ENCODE assay signal across 20 cellular contexts in genomic region chr2:189300917-189301316, GRCh38.
DNase-seq lines count a peak whose midpoint lies in the region; ATAC-seq and TF ChIP-seq lines count a peak whose summit lies in the region.
"Had no signal": no experiment of that assay in that cellular context is flagged by ENCODE, and none has a peak within 500 bp of the region (broad histone marks: within the 10 kb centered on the region; RNA-seq: fewer than 3 reads in every experiment).

No MANE protein-coding gene starts in this region.

- H3K27me3 Mint-ChIP-seq in activated CD8-positive, alpha-beta memory T cell treated with anti-CD3 and anti-CD28 coated beads, Interleukin-2, amount 10 ng/mL, durations not matched to agents 7 days and 5 days = no peaks in the 10 kb centered on the region
- H3K27me3 Mint-ChIP-seq in activated CD4-positive, alpha-beta memory T cell treated with anti-CD3 and anti-CD28 coated beads, Interleukin-2, amount 10 ng/mL, durations not matched to agents 7 days and 5 days = no peaks in the 10 kb centered on the region

- DNase-seq in activated CD8-positive, alpha-beta memory T cell treated with anti-CD3 and anti-CD28 coated beads, Interleukin-2, amount 10 ng/mL, durations not matched to agents 7 days and 5 days = peak; percentile 56
- DNase-seq in activated CD8-positive, alpha-beta memory T cell treated with anti-CD3 and anti-CD28 coated beads for 24 hours = no peak
- DNase-seq in Jurkat, Clone E6-1 (ENCODE audit: low read depth, low spot score) = peak; percentile 78
- peak; percentile 55 for DNase-seq in activated CD4-positive, alpha-beta memory T cell treated with anti-CD3 and anti-CD28 coated beads, Interleukin-2, amount 10 ng/mL, durations not matched to agents 7 days and 5 days
- DNase-seq in central memory CD4-positive, alpha-beta T cell = peak; percentile 64
- DNase-seq in D341Med (ENCODE audit: low spot score) (no peak), body of pancreas (no peak), hypothalamus (lab: John Stamatoyannopoulos, UW) (no peak)
- DNase-seq: C1 segment of cervical spinal cord, DMS79 treated with DMSO at 0.1 percent for 48 hours, foreskin melanocyte, left cardiac atrium, NCI-H1417, NCI-H2171 treated with DMSO at 0.1 percent for 48 hours, OCI-M1, psoas muscle had no signal

- H3K4me3 Mint-ChIP-seq in activated CD8-positive, alpha-beta memory T cell treated with anti-CD3 and anti-CD28 coated beads, Interleukin-2, amount 10 ng/mL, durations not matched to agents 7 days and 5 days = no peak overlapping the region
- H3K4me3 Mint-ChIP-seq in activated CD4-positive, alpha-beta memory T cell treated with anti-CD3 and anti-CD28 coated beads, Interleukin-2, amount 10 ng/mL, durations not matched to agents 7 days and 5 days = no peak overlapping the region
- H3K4me3 Mint-ChIP-seq: mesothelial cell of epicardium, neural crest cell had no signal

- peaks cover 3% of the 10 kb centered on the region for H3K36me3 Mint-ChIP-seq in activated CD8-positive, alpha-beta memory T cell treated with anti-CD3 and anti-CD28 coated beads, Interleukin-2, amount 10 ng/mL, durations not matched to agents 7 days and 5 days
- peaks cover 5% of the 10 kb centered on the region for H3K36me3 Mint-ChIP-seq in activated CD4-positive, alpha-beta memory T cell treated with anti-CD3 and anti-CD28 coated beads, Interleukin-2, amount 10 ng/mL, durations not matched to agents 7 days and 5 days (ENCODE audit: low read depth)

- H3K36me3 ChIP-seq in body of pancreas (replicated peaks in 1 of 2; ENCODE audit: insufficient read depth in 1 of 2, low read depth in 2 of 2) = no peaks in the 10 kb centered on the region
- H3K36me3 ChIP-seq: tibial nerve had no signal

- no peak overlapping the region for H3K4me3 ChIP-seq in Jurkat, Clone E6-1 (ENCODE audit: low read length)
- H3K4me3 ChIP-seq in body of pancreas = no peak overlapping the region
- H3K4me3 ChIP-seq: psoas muscle, skin epidermis, tibial nerve had no signal

- no peaks in the 10 kb centered on the region for H3K9me3 ChIP-seq in body of pancreas
- H3K9me3 ChIP-seq: psoas muscle, tibial nerve had no signal

- intact Hi-C loops in body of pancreas (cut with DNase I) = no loop called here

- no peaks in the 10 kb centered on the region for H3K4me1 ChIP-seq in body of pancreas
- H3K4me1 ChIP-seq: psoas muscle, tibial nerve had no signal

- H3K27ac ChIP-seq in body of pancreas = no peak overlapping the region
- H3K27ac ChIP-seq: psoas muscle, skin epidermis, tibial nerve had no signal

- H3K27ac Mint-ChIP-seq in activated CD8-positive, alpha-beta memory T cell treated with anti-CD3 and anti-CD28 coated beads, Interleukin-2, amount 10 ng/mL, durations not matched to agents 7 days and 5 days = peak overlapping the region; percentile 83
- H3K27ac Mint-ChIP-seq in activated CD4-positive, alpha-beta memory T cell treated with anti-CD3 and anti-CD28 coated beads, Interleukin-2, amount 10 ng/mL, durations not matched to agents 7 days and 5 days = peak overlapping the region; percentile 86
- H3K27ac Mint-ChIP-seq: mesothelial cell of epicardium had no signal

- ATAC-seq in activated CD8-positive, alpha-beta memory T cell treated with anti-CD3 and anti-CD28 coated beads, Interleukin-2, amount 10 ng/mL, durations not matched to agents 7 days and 5 days = peak; percentile 75
- no peak for ATAC-seq in body of pancreas
- ATAC-seq: left cardiac atrium, psoas muscle had no signal

- H3K27me3 ChIP-seq in body of pancreas = no peaks in the 10 kb centered on the region
- H3K27me3 ChIP-seq: tibial nerve had no signal

- no peak for TF ChIP-seq POLR2A in body of pancreas (IDR thresholded peaks at IDR 0.05)

- H3K9me3 Mint-ChIP-seq in activated CD8-positive, alpha-beta memory T cell treated with anti-CD3 and anti-CD28 coated beads, Interleukin-2, amount 10 ng/mL, durations not matched to agents 7 days and 5 days (ENCODE audit: low read depth) = no peaks in the 10 kb centered on the region
- H3K9me3 Mint-ChIP-seq in activated CD4-positive, alpha-beta memory T cell treated with anti-CD3 and anti-CD28 coated beads, Interleukin-2, amount 10 ng/mL, durations not matched to agents 7 days and 5 days = peaks cover 3% of the 10 kb centered on the region
- H3K9me3 Mint-ChIP-seq: neural crest cell had no signal

- H3K4me1 Mint-ChIP-seq in activated CD8-positive, alpha-beta memory T cell treated with anti-CD3 and anti-CD28 coated beads, Interleukin-2, amount 10 ng/mL, durations not matched to agents 7 days and 5 days = peaks cover 45% of the 10 kb centered on the region
- H3K4me1 Mint-ChIP-seq in activated CD4-positive, alpha-beta memory T cell treated with anti-CD3 and anti-CD28 coated beads, Interleukin-2, amount 10 ng/mL, durations not matched to agents 7 days and 5 days = peaks cover 54% of the 10 kb centered on the region

- POLR2A ChIA-PET in activated CD4-positive, alpha-beta memory T cell treated with anti-CD3 and anti-CD28 coated beads, Interleukin-2, amount 10 ng/mL, durations not matched to agents 7 days and 5 days (lab: Charles Lee) = no interaction called here

- TF ChIP-seq CTCF in body of pancreas (IDR thresholded peaks at IDR 0.05) = no peak

- CTCF ChIA-PET in activated CD8-positive, alpha-beta memory T cell treated with anti-CD3 and anti-CD28 coated beads, Interleukin-2, amount 10 ng/mL, durations not matched to agents 7 days and 5 days (lab: Charles Lee) = no interaction called here
- CTCF ChIA-PET in activated CD4-positive, alpha-beta memory T cell treated with anti-CD3 and anti-CD28 coated beads, Interleukin-2, amount 10 ng/mL, durations not matched to agents 7 days and 5 days (lab: Charles Lee) = no interaction called here

Comparison
In these comparisons a context has a peak if more than half of its experiments do, and no peak if none do; other contexts are left out.
1. DNase-seq: peak in activated CD8-positive, alpha-beta memory T cell treated with anti-CD3 and anti-CD28 coated beads, Interleukin-2, amount 10 ng/mL, durations not matched to agents 7 days and 5 days (single experiment), Jurkat, Clone E6-1 (single experiment), activated CD4-positive, alpha-beta memory T cell treated with anti-CD3 and anti-CD28 coated beads, Interleukin-2, amount 10 ng/mL, durations not matched to agents 7 days and 5 days (single experiment) and central memory CD4-positive, alpha-beta T cell (single experiment); none in activated CD8-positive, alpha-beta memory T cell treated with anti-CD3 and anti-CD28 coated beads for 24 hours (single experiment), D341Med (single experiment), body of pancreas (0 of 4) and hypothalamus (0 of 51).